18 cellular contexts compared by ENCODE assay signal in the genomic region with DNA sequence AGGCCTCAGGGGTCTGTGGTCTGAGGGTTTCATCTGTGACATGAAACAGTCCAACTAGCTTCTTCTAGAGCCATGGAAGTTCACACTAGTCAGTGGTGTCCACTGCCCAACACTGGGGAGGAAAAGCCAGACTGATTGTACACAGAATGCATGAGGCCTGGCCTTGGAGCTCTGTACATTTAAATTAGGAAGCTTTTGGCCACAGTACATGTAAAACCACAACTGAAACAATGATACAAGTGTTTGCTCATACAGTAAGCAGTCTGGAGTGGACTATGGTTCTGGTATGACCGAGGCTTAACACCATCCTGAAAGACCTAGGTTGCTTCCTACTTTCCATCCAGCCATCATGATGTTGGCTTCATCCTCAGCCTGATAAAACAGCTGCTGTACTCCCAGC.
"Had no signal": no experiment of that assay in that cellular context is flagged by ENCODE, and none has a peak within 500 bp of the region (broad histone marks: within the 10 kb centered on the region; RNA-seq: fewer than 3 reads in every experiment).

No MANE protein-coding gene starts in this region.

- H3K27ac ChIP-seq: esophagus muscularis mucosa, sigmoid colon, spleen had no signal

- ATAC-seq: WTC11 had no signal

- H3K36me3 Mint-ChIP-seq: activated CD4-positive, alpha-beta memory T cell treated with anti-CD3 and anti-CD28 coated beads for 36 hours; activated naive CD8-positive, alpha-beta T cell had no signal

- H3K27me3 Mint-ChIP-seq: activated CD4-positive, alpha-beta memory T cell treated with anti-CD3 and anti-CD28 coated beads for 36 hours; activated naive CD8-positive, alpha-beta T cell had no signal

- H3K27me3 ChIP-seq: esophagus muscularis mucosa, hepatocyte, sigmoid colon, spleen had no signal

- H3K4me3 Mint-ChIP-seq: activated CD4-positive, alpha-beta memory T cell treated with anti-CD3 and anti-CD28 coated beads for 36 hours; activated naive CD8-positive, alpha-beta T cell; activated T-helper 1 cell treated with anti-CD3 and anti-CD28 coated beads, Interleukin-12 subunit alpha, Interleukin-12 subunit beta, Interleukin-2, Interleukin-4 antibody, amounts not matched to agents 30 ng/mL and 10 ng/mL and 1 ng/mL, durations not matched to agents 14 hours and 24 hours and 36 hours; nephron; WTC11 had no signal

- H3K4me3 ChIP-seq: esophagus muscularis mucosa, hepatocyte, sigmoid colon, spleen had no signal

- DNase-seq: activated CD4-positive, alpha-beta memory T cell treated with anti-CD3 and anti-CD28 coated beads for 36 hours; activated CD4-positive, alpha-beta T cell treated with anti-CD3 and anti-CD28 coated beads for 4 hours; activated T-cell treated with anti-CD3 and anti-CD28 coated beads for 4 hours; amygdala; dermis blood vessel endothelial cell; effector memory CD4-positive, alpha-beta T cell; midbrain; nucleus accumbens; posterior cingulate gyrus; sigmoid colon; spleen; stimulated activated naive CD4-positive, alpha-beta T cell had no signal

- H3K36me3 ChIP-seq: esophagus muscularis mucosa, sigmoid colon, spleen had no signal

- H3K27ac Mint-ChIP-seq: activated CD4-positive, alpha-beta memory T cell treated with anti-CD3 and anti-CD28 coated beads for 36 hours; activated naive CD8-positive, alpha-beta T cell; activated T-helper 1 cell treated with anti-CD3 and anti-CD28 coated beads, Interleukin-12 subunit alpha, Interleukin-12 subunit beta, Interleukin-2, Interleukin-4 antibody, amounts not matched to agents 30 ng/mL and 10 ng/mL and 1 ng/mL, durations not matched to agents 14 hours and 24 hours and 36 hours; WTC11 had no signal

- H3K9me3 Mint-ChIP-seq: activated CD4-positive, alpha-beta memory T cell treated with anti-CD3 and anti-CD28 coated beads for 36 hours; activated T-helper 1 cell treated with anti-CD3 and anti-CD28 coated beads, Interleukin-12 subunit alpha, Interleukin-12 subunit beta, Interleukin-2, Interleukin-4 antibody, amounts not matched to agents 30 ng/mL and 10 ng/mL and 1 ng/mL, durations not matched to agents 14 hours and 24 hours and 36 hours; nephron had no signal

- H3K9me3 ChIP-seq: esophagus muscularis mucosa, sigmoid colon, spleen had no signal
